ENCODE assay signal across 8 cellular contexts in genomic region chr1:31183927-31184554, GRCh38. TPM values are rescaled to one million over a fixed set of nuclear protein-coding genes. Genes with fewer than 3 reads are reported as not detected.
DNase-seq lines count a peak whose midpoint lies in the region; ATAC-seq, FAIRE-seq and TF ChIP-seq lines count a peak whose summit lies in the region.

No MANE protein-coding gene starts in this region.

- H3K4me3 ChIP-seq in endothelial cell of umbilical vein (replicated peaks in 1 of 3; ENCODE audit: insufficient read depth in 1 of 3, low read depth in 1 of 3, low read length in 3 of 3) (no peak overlapping the region), neutrophil (ENCODE audit: low read depth in 1 of 2, low read length in 1 of 2) (no peak overlapping the region)

- H3K4me2 ChIP-seq in endothelial cell of umbilical vein (ENCODE audit: insufficient read depth, low read length): no peak overlapping the region

- H3K27ac Mint-ChIP-seq in T-helper 2 cell treated with Interferon-gamma antibody and Interleukin-4, amounts not matched to agents 5 μg/mL and 100 μg/mL, for 36 hours: no peak overlapping the region

- TF ChIP-seq CTCF in endothelial cell of umbilical vein (IDR thresholded peaks at IDR 0.05; ENCODE audit: extremely low read depth in 1 of 2, insufficient read depth in 1 of 2, low read depth in 1 of 2, low read length in 2 of 2) (peak; percentile 67 to 80), neutrophil (IDR thresholded peaks at IDR 0.05) (peak; percentile 24)

- POLR2A ChIA-PET in endothelial cell of umbilical vein (lab: Charles Lee): no interaction called here

- no peaks in the 10 kb centered on the region for H3K4me1 ChIP-seq in endothelial cell of umbilical vein (ENCODE audit: control insufficient read depth, extremely low read depth, insufficient read depth, low read length)
- H3K4me1 ChIP-seq in neutrophil (ENCODE audit: control insufficient read depth in 1 of 2, insufficient read depth in 1 of 2, low read depth in 1 of 2, low read length in 1 of 2): peaks cover 7 to 10% of the 10 kb centered on the region in 2 experiments

- no peaks in the 10 kb centered on the region for H3K9me3 Mint-ChIP-seq in T-helper 2 cell treated with Interferon-gamma antibody and Interleukin-4, amounts not matched to agents 5 μg/mL and 100 μg/mL, for 36 hours

- peaks cover 5% of the 10 kb centered on the region for H3K4me1 Mint-ChIP-seq in T-helper 2 cell treated with Interferon-gamma antibody and Interleukin-4, amounts not matched to agents 5 μg/mL and 100 μg/mL, for 36 hours (ENCODE audit: low read depth)

- H3K36me3 ChIP-seq in endothelial cell of umbilical vein (ENCODE audit: control insufficient read depth in 2 of 2, extremely low read depth in 1 of 2, insufficient read depth in 2 of 2, low read length in 2 of 2) (no peaks in the 10 kb centered on the region), neutrophil (no peaks in the 10 kb centered on the region)

- H3K36me3 Mint-ChIP-seq in T-helper 2 cell treated with Interferon-gamma antibody and Interleukin-4, amounts not matched to agents 5 μg/mL and 100 μg/mL, for 36 hours (ENCODE audit: low read depth): no peaks in the 10 kb centered on the region

- no peaks in the 10 kb centered on the region for H3K79me2 ChIP-seq in endothelial cell of umbilical vein (ENCODE audit: control insufficient read depth, insufficient read depth, low read length)

- H3K27ac ChIP-seq in endothelial cell of umbilical vein (ENCODE audit: insufficient read depth, low read depth, low read length) (no peak overlapping the region), neutrophil (no peak overlapping the region)

- dilution Hi-C loops in endothelial cell of umbilical vein (cut with MboI; ENCODE audit: extremely low pct_ligation_motif_present, low sequenced_read_pairs): no loop called here

- no peak overlapping the region for H3K9ac ChIP-seq in endothelial cell of umbilical vein (replicated peaks; ENCODE audit: extremely low read depth, insufficient read depth, low read length)

- DNase-seq in activated effector memory CD4-positive, alpha-beta T cell treated with anti-CD3 and anti-CD28 coated beads, Interleukin-2, amount 50 U/mL, for 16 hours: peak; percentile 66
- no peak for DNase-seq in activated effector memory CD4-positive, alpha-beta T cell treated with Interleukin-2 at 50 U/mL for 16 hours
- DNase-seq in NAMALWA (ENCODE audit: low spot score) (peak; percentile 74), endothelial cell of umbilical vein (ENCODE audit: low read depth, low spot score) (peak; percentile 46), NCI-H226 (no peak)
- peak; percentile 18 for DNase-seq in T-helper 2 cell treated with Interferon-gamma antibody and Interleukin-4, amounts not matched to agents 5 μg/mL and 100 μg/mL, for 36 hours (ENCODE audit: low spot score)

- peak; percentile 33 for FAIRE-seq in endothelial cell of umbilical vein (lab: Jason Lieb, UNC)

- ATAC-seq in GM21360 (IDR thresholded peaks at IDR 0.05; ENCODE audit: unreplicated experiment): no peak

- CTCF ChIA-PET in endothelial cell of umbilical vein (lab: Charles Lee): interaction anchor here (0.6 to 5.9 kb wide), 20 partner anchors 11 to 605 kb away, joined by 3 to 121 read pairs (median 6); partner anchors contain the start of genes FABP3, SNRNP40 and ZCCHC17

- H2AFZ ChIP-seq in endothelial cell of umbilical vein (ENCODE audit: low read depth, low read length): no peak overlapping the region

- BruUV-seq in endothelial cell of umbilical vein (replicated peaks; lab: Mats Ljungman, UMichigan): no TSS peak

- H3K27me3 ChIP-seq in endothelial cell of umbilical vein (ENCODE audit: control insufficient read depth in 2 of 2, insufficient read depth in 2 of 2, low read length in 2 of 2) (peaks cover 3 to 4% of the 10 kb centered on the region in 2 experiments), neutrophil (peaks cover 43% of the 10 kb centered on the region)

- no peaks in the 10 kb centered on the region for H4K20me1 ChIP-seq in endothelial cell of umbilical vein (replicated peaks; ENCODE audit: control insufficient read depth, extremely low read depth, insufficient read depth, low read length)

- no peaks in the 10 kb centered on the region for H3K9me3 ChIP-seq in endothelial cell of umbilical vein (replicated peaks; ENCODE audit: control insufficient read depth, insufficient read depth, low read length)
- H3K9me3 ChIP-seq in neutrophil: no peaks in the 10 kb centered on the region

- H3K4me3 Mint-ChIP-seq in T-helper 2 cell treated with Interferon-gamma antibody and Interleukin-4, amounts not matched to agents 5 μg/mL and 100 μg/mL, for 36 hours: no peak overlapping the region

- H3K27me3 Mint-ChIP-seq in T-helper 2 cell treated with Interferon-gamma antibody and Interleukin-4, amounts not matched to agents 5 μg/mL and 100 μg/mL, for 36 hours (ENCODE audit: low read depth): peaks cover 8% of the 10 kb centered on the region

- intact Hi-C loops in endothelial cell of umbilical vein (cut with micrococcal nuclease): loop anchor here (1.0 to 10.0 kb wide), 7 partner anchors 88 to 605 kb away; no protein-coding TSS in a partner anchor

- TF ChIP-seq POLR2A in endothelial cell of umbilical vein (IDR thresholded peaks at IDR 0.05; ENCODE audit: low read depth, low read length): no peak

- no peaks in the 10 kb centered on the region for H3K9me1 ChIP-seq in endothelial cell of umbilical vein (replicated peaks; ENCODE audit: control insufficient read depth, extremely low read depth, insufficient read depth, low read length)

TF ChIP-seq in endothelial cell of umbilical vein, 7 proteins besides CTCF, POLR2A, EP300 and RAD21:
- TF ChIP-seq MYC (IDR thresholded peaks at IDR 0.05; ENCODE audit: low read depth, low read length): no peak
- no peak for TF ChIP-seq EZH2 (IDR thresholded peaks at IDR 0.05; ENCODE audit: borderline replicate concordance, low read depth, low read length, severe bottlenecking)
- TF ChIP-seq POLR2AphosphoS5 (IDR thresholded peaks at IDR 0.05; ENCODE audit: insufficient read depth, low read depth, low read length): no peak
- TF ChIP-seq JUN (IDR thresholded peaks at IDR 0.05; ENCODE audit: borderline replicate concordance, insufficient read depth, insufficient read length, low read depth): no peak
- no peak for TF ChIP-seq MAX (IDR thresholded peaks at IDR 0.05; ENCODE audit: insufficient read depth, insufficient read length)
- no peak for TF ChIP-seq FOS (IDR thresholded peaks at IDR 0.05; ENCODE audit: borderline replicate concordance, insufficient read depth, low read length)
- no peak for TF ChIP-seq GATA2 (IDR thresholded peaks at IDR 0.05; ENCODE audit: insufficient read depth, insufficient read length, low read depth, low read length)

RNA-seq across cellular contexts. Expression of gene NKAIN1, which starts 55.6 kb away (rescaled TPM):
- 0.23 and 0.40 TPM in 2 replicates for total RNA-seq in endothelial cell of umbilical vein
- polyA plus RNA-seq in endothelial cell of umbilical vein: 0.29 and 0.60 TPM in 2 replicates
- 0.14 and 0.21 TPM in 2 replicates for polyA plus RNA-seq in endothelial cell of umbilical vein (2011; cell fraction: cytosol; rRNA removed)
- polyA plus RNA-seq in endothelial cell of umbilical vein (2011; cell fraction: nucleus; rRNA removed): not detected in 2 replicates
- 0.16 and 0.27 TPM in 2 replicates for polyA plus RNA-seq in endothelial cell of umbilical vein (2012)
- 0.12 and 0.28 TPM in 2 replicates for polyA minus RNA-seq in endothelial cell of umbilical vein
- polyA minus RNA-seq in endothelial cell of umbilical vein (2011; cell fraction: cytosol; rRNA and poly(A)+ RNA removed): not detected
- polyA minus RNA-seq in endothelial cell of umbilical vein (2011; cell fraction: nucleus; rRNA and poly(A)+ RNA removed): not detected in 2 replicates

Comparison
In these comparisons a context has a peak if more than half of its experiments do, and no peak if none do; other contexts are left out.
1. DNase-seq: peak in activated effector memory CD4-positive, alpha-beta T cell treated with anti-CD3 and anti-CD28 coated beads, Interleukin-2, amount 50 U/mL, for 16 hours (single experiment), NAMALWA (single experiment), T-helper 2 cell treated with Interferon-gamma antibody and Interleukin-4, amounts not matched to agents 5 μg/mL and 100 μg/mL, for 36 hours (single experiment) and endothelial cell of umbilical vein (single experiment); none in activated effector memory CD4-positive, alpha-beta T cell treated with Interleukin-2 at 50 U/mL for 16 hours (single experiment) and NCI-H226 (single experiment).